In genomic region chr3:177463863-177464262, GRCh38 we compare ENCODE assay signal across 10 cellular contexts.
DNase-seq lines count a peak whose midpoint lies in the region; ATAC-seq and TF ChIP-seq lines count a peak whose summit lies in the region.
"Had no signal": no experiment of that assay in that cellular context is flagged by ENCODE, and none has a peak within 500 bp of the region (broad histone marks: within the 10 kb centered on the region; RNA-seq: fewer than 3 reads in every experiment).

No MANE protein-coding gene starts in this region.

- H4K91ac ChIP-seq in mesenchymal stem cell (ENCODE audit: low read length), result no peak overlapping the region

- H3K27me3 ChIP-seq in HUES64 (ENCODE audit: insufficient read depth, low read length) (no peaks in the 10 kb centered on the region), brain microvascular endothelial cell (replicated peaks) (no peaks in the 10 kb centered on the region), mesenchymal stem cell (ENCODE audit: control insufficient read depth in 1 of 2, insufficient read depth in 1 of 2, low read length in 2 of 2) (no peaks in the 10 kb centered on the region), uterus (no peaks in the 10 kb centered on the region)
- H3K27me3 ChIP-seq: colonic mucosa, heart left ventricle had no signal

- DNase-seq in brain microvascular endothelial cell (peak; percentile 74), mesenchymal stem cell (peak; percentile 67), uterus (no peak), C1 segment of cervical spinal cord (lab: John Stamatoyannopoulos, UW) (no peak), activated gamma-delta T cell (lab: John Stamatoyannopoulos, UW) (no peak)
- DNase-seq: colonic mucosa, heart left ventricle, lower lobe of right lung had no signal

- H3K14ac ChIP-seq in mesenchymal stem cell (ENCODE audit: low read length in 2 of 2), result no peak overlapping the region

- H3K18ac ChIP-seq in mesenchymal stem cell (ENCODE audit: low read depth in 1 of 2, low read length in 2 of 2), result peak overlapping the region in 1 of 2 experiments; percentile 25

- H2BK5ac ChIP-seq in mesenchymal stem cell (ENCODE audit: low read depth, low read length, poor library complexity, severe bottlenecking), result no peak overlapping the region

- H3K4me1 ChIP-seq in HUES64 (ENCODE audit: insufficient read depth, low read length), result peaks cover 14% of the 10 kb centered on the region
- peaks cover 7% of the 10 kb centered on the region for H3K4me1 ChIP-seq in mesenchymal stem cell (ENCODE audit: control insufficient read depth, insufficient read depth, low read depth, low read length)
- H3K4me1 ChIP-seq in uterus, result peaks cover 0 to 7% of the 10 kb centered on the region in 2 donors
- H3K4me1 ChIP-seq: colonic mucosa had no signal

- H3K4me3 ChIP-seq in HUES64 (ENCODE audit: low read length) (no peak overlapping the region), brain microvascular endothelial cell (ENCODE audit: low read depth, low read length) (no peak overlapping the region), mesenchymal stem cell (ENCODE audit: insufficient read depth in 1 of 2, low read depth in 1 of 2, low read length in 2 of 2) (no peak overlapping the region), uterus (no peak overlapping the region)
- H3K4me3 ChIP-seq: colonic mucosa, heart left ventricle, lower lobe of right lung had no signal

- WGBS in HUES64, result 73% methylated on average over 6 of the region's 6 CpGs
- WGBS in mesenchymal stem cell, result 0% methylated on average over 2 of the region's 6 CpGs

- in situ Hi-C loops in brain microvascular endothelial cell (cut with HindIII; ENCODE audit: low pct_ligation_motif_present, low sequenced_read_pairs), result no loop called here

- no peak overlapping the region for H4K8ac ChIP-seq in mesenchymal stem cell (ENCODE audit: low read length)

- no peak overlapping the region for H3K4me2 ChIP-seq in mesenchymal stem cell (ENCODE audit: low read length, poor library complexity, severe bottlenecking)

- TF ChIP-seq POLR2A in uterus (IDR thresholded peaks at IDR 0.05), result no peak

- no peak overlapping the region for H3K23ac ChIP-seq in mesenchymal stem cell (ENCODE audit: low read length in 2 of 2)

- H3K9ac ChIP-seq in HUES64 (ENCODE audit: low read depth, low read length) (peak overlapping the region; percentile 12; the same call in 1 of the 2 replicates), mesenchymal stem cell (ENCODE audit: low read length) (no peak overlapping the region)

- ATAC-seq in HG02759 (IDR thresholded peaks at IDR 0.05; ENCODE audit: unreplicated experiment), result no peak
- ATAC-seq: heart left ventricle had no signal

- H2AK5ac ChIP-seq in mesenchymal stem cell (ENCODE audit: low read length, severe bottlenecking), result no peak overlapping the region

- no peak overlapping the region for H2BK12ac ChIP-seq in mesenchymal stem cell (ENCODE audit: low read length in 2 of 2)

- no peak overlapping the region for H2AFZ ChIP-seq in mesenchymal stem cell (ENCODE audit: low read depth, low read length)

- no peaks in the 10 kb centered on the region for H3K79me1 ChIP-seq in mesenchymal stem cell (replicated peaks; ENCODE audit: low read length, poor library complexity, severe bottlenecking)

- peak overlapping the region in 1 of 2 experiments; percentile 84 for H3K4ac ChIP-seq in mesenchymal stem cell (ENCODE audit: low read depth in 1 of 2, low read length in 2 of 2)

- no peak overlapping the region for H2BK120ac ChIP-seq in mesenchymal stem cell (ENCODE audit: low read depth, low read length)

- no peak overlapping the region for H3K27ac ChIP-seq in HUES64 (ENCODE audit: low read depth, low read length)
- H3K27ac ChIP-seq in brain microvascular endothelial cell, result peak overlapping the region; percentile 35
- peak overlapping the region; percentile 23 for H3K27ac ChIP-seq in mesenchymal stem cell (ENCODE audit: low read length, poor library complexity, severe bottlenecking)
- H3K27ac ChIP-seq in uterus, result peak overlapping the region; percentile 34 to 51
- H3K27ac ChIP-seq: colonic mucosa, lower lobe of right lung had no signal

- no peak overlapping the region for H2BK15ac ChIP-seq in mesenchymal stem cell (ENCODE audit: low read depth, poor library complexity, severe bottlenecking)

- H3K36me3 ChIP-seq in HUES64 (ENCODE audit: insufficient read depth, low read length) (no peaks in the 10 kb centered on the region), brain microvascular endothelial cell (replicated peaks) (no peaks in the 10 kb centered on the region), mesenchymal stem cell (ENCODE audit: control insufficient read depth in 1 of 2, insufficient read depth in 2 of 2, low read depth in 1 of 2, low read length in 2 of 2) (no peaks in the 10 kb centered on the region), uterus (no peaks in the 10 kb centered on the region)
- H3K36me3 ChIP-seq: colonic mucosa, heart left ventricle, lower lobe of right lung had no signal

- TF ChIP-seq CTCF in brain microvascular endothelial cell (IDR thresholded peaks at IDR 0.05; ENCODE audit: low read depth, low read length, missing control alignments) (no peak), uterus (IDR thresholded peaks at IDR 0.05) (no peak)

- H3K9me3 ChIP-seq in HUES64 (ENCODE audit: insufficient read depth, low read depth, low read length), result no peaks in the 10 kb centered on the region
- H3K9me3 ChIP-seq in mesenchymal stem cell (ENCODE audit: control insufficient read depth, low read length), result no peaks in the 10 kb centered on the region
- H3K9me3 ChIP-seq in uterus, result no peaks in the 10 kb centered on the region
- H3K9me3 ChIP-seq: colonic mucosa, heart left ventricle, lower lobe of right lung had no signal

- intact Hi-C loops in uterus (cut with DNase I; ENCODE audit: low total_unique reads), result no loop called here

Comparison
In these comparisons a context has a peak if more than half of its experiments do, and no peak if none do; other contexts are left out.
1. DNase-seq: peak in brain microvascular endothelial cell (single experiment) and mesenchymal stem cell (single experiment); none in uterus (0 of 2), C1 segment of cervical spinal cord (0 of 14) and activated gamma-delta T cell (single experiment).